9 cellular contexts compared by ENCODE assay signal in genomic region chr11:10455637-10456487, GRCh38. TPM values are rescaled to one million over a fixed set of nuclear protein-coding genes. Genes with fewer than 3 reads are reported as not detected.
DNase-seq lines count a peak whose midpoint lies in the region; ATAC-seq and TF ChIP-seq lines count a peak whose summit lies in the region.
"Had no signal": no experiment of that assay in that cellular context is flagged by ENCODE, and none has a peak within 500 bp of the region (broad histone marks: within the 10 kb centered on the region; RNA-seq: fewer than 3 reads in every experiment).

No MANE protein-coding gene starts in this region.

- TF ChIP-seq CTCF in endothelial cell (IDR thresholded peaks at IDR 0.05; ENCODE audit: unreplicated experiment): no peak

- H3K9ac ChIP-seq in BLaER1: peak overlapping the region; percentile 56

- POLR2A ChIA-PET in naive thymus-derived CD8-positive, alpha-beta T cell (lab: Charles Lee): interaction anchor here (0.6 to 5.7 kb wide), 14 partner anchors 10 to 1491 kb away, joined by 3 to 41 read pairs (median 4); partner anchors contain the start of genes EIF4G2 and RNF141

- H3K9me3 Mint-ChIP-seq in endothelial cell (ENCODE audit: unreplicated experiment): no peaks in the 10 kb centered on the region
- no peaks in the 10 kb centered on the region for H3K9me3 Mint-ChIP-seq in naive thymus-derived CD8-positive, alpha-beta T cell

- peak overlapping the region; percentile 84 for H3K4me3 Mint-ChIP-seq in endothelial cell (ENCODE audit: unreplicated experiment)
- H3K4me3 Mint-ChIP-seq in naive thymus-derived CD8-positive, alpha-beta T cell: peak overlapping the region; percentile 85 to 93 (median 90)

- peak overlapping the region; percentile 91 for H3K27ac Mint-ChIP-seq in endothelial cell (ENCODE audit: unreplicated experiment)
- peak overlapping the region; percentile 88 to 99 (median 96) for H3K27ac Mint-ChIP-seq in naive thymus-derived CD8-positive, alpha-beta T cell

- H3K27me3 ChIP-seq in BLaER1: peaks cover 2% of the 10 kb centered on the region; the same call in 1 of the 2 replicates

- peaks cover under 1% of the 10 kb centered on the region; the same call in 1 of the 2 replicates for H3K36me3 ChIP-seq in BLaER1

- ATAC-seq in HG03280 (IDR thresholded peaks at IDR 0.05; ENCODE audit: unreplicated experiment): peak; percentile 60
- peak; percentile 71 to 72 for ATAC-seq in naive thymus-derived CD8-positive, alpha-beta T cell

- H4K20me1 ChIP-seq in BLaER1: no peaks in the 10 kb centered on the region

- peak overlapping the region; percentile 95 for H3K4me2 ChIP-seq in BLaER1

- peaks cover 5% of the 10 kb centered on the region for H3K36me3 Mint-ChIP-seq in endothelial cell (ENCODE audit: low read depth, unreplicated experiment)
- no peaks in the 10 kb centered on the region for H3K36me3 Mint-ChIP-seq in naive thymus-derived CD8-positive, alpha-beta T cell

- no peaks in the 10 kb centered on the region for H3K9me3 ChIP-seq in BLaER1

- peak overlapping the region; percentile 62 for H3K4me3 ChIP-seq in BLaER1
- H3K4me3 ChIP-seq: SK-N-MC had no signal

- H3K4me1 ChIP-seq in BLaER1: peaks cover 86% of the 10 kb centered on the region

- peak overlapping the region; percentile 87 for H3K27ac ChIP-seq in BLaER1
- H3K27ac ChIP-seq: SK-N-MC had no signal

- TF ChIP-seq POLR2A in GM19099 (IDR thresholded peaks at IDR 0.05; ENCODE audit: extremely low read depth, insufficient read length, low read depth): peak; percentile 61

- H3K4me1 Mint-ChIP-seq in endothelial cell (ENCODE audit: unreplicated experiment): peaks cover 52% of the 10 kb centered on the region
- peaks cover 40 to 91% (median 86%) of the 10 kb centered on the region in 4 donors for H3K4me1 Mint-ChIP-seq in naive thymus-derived CD8-positive, alpha-beta T cell

- DNase-seq in NCI-H774 (lab: John Stamatoyannopoulos, UW): peak; percentile 48
- peak; percentile 49 to 56 for DNase-seq in activated CD8-positive, alpha-beta memory T cell treated with anti-CD3 and anti-CD28 coated beads for 4 hours (ENCODE audit: low read depth in 2 of 2)
- DNase-seq in endothelial cell (ENCODE audit: low spot score): peak; percentile 40
- DNase-seq in naive thymus-derived CD8-positive, alpha-beta T cell: peak; percentile 48 to 86 (median 66)
- peak; percentile 77 for DNase-seq in stimulated activated naive CD4-positive, alpha-beta T cell treated with Interleukin-2 at 50 U/mL for 16 hours (lab: John Stamatoyannopoulos, UW)

- peaks cover 5% of the 10 kb centered on the region for H3K27me3 Mint-ChIP-seq in endothelial cell (ENCODE audit: unreplicated experiment)
- no peaks in the 10 kb centered on the region for H3K27me3 Mint-ChIP-seq in naive thymus-derived CD8-positive, alpha-beta T cell

RNA-seq across cellular contexts. Expression of gene AMPD3, which starts 0.8 kb away (rescaled TPM):
- total RNA-seq in endothelial cell (ENCODE audit: unreplicated experiment): 23.2 TPM
- 10 to 100 TPM; 24.9 to 28.0 TPM for total RNA-seq in naive thymus-derived CD8-positive, alpha-beta T cell
- 10 to 100 TPM in 2 of 3 donors, 1 to 10 TPM in 1; 4.3 to 14.2 (median 10.6) TPM for polyA plus RNA-seq in naive thymus-derived CD8-positive, alpha-beta T cell

Comparison
In these comparisons a context has a peak if more than half of its experiments do, and no peak if none do; other contexts are left out.
1. Peak in every context shown above with its lines: DNase-seq, ATAC-seq, H3K4me3 ChIP-seq and H3K27ac ChIP-seq.